In the genomic region with DNA sequence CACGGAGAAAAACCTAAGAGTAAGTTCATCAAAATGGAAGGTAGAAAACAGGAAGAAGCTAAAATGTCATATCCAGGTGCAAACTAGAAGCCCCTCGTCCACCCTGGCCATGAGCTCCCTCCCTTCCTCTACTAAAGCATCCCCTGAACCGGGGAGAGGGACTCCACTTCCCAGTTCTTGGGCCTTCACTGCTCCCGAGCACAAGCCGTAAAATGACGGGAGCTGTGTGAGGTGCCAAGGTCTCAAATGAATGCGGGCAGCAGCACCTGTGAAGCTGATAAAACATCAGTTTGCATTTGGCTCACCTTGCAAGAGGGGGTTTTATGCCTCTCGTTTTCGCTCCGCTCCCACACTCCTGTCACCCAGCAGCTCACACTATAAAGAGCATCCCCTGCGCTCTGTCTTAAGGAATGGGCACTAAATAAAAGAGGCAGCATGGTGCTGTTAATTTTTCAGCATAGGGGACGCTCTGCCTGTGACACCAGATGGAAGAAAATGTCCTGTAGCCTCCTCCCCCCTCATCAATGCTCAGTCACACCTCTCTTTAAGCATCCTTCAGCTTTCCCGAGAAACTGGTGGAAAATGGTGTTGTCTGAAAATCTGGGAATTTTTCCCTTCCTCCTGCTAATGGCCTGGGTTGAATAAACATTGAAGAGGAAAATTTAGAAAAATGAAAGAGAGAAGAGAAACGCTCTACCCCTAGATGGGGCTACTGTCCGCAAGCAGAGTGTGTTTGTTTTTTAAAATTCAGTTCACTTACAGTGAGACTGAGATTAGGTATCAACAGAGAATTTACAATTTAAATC, we compare ENCODE assay signal across 1 cellular context.
TF ChIP-seq lines count a peak whose summit lies in the region.

No MANE protein-coding gene starts in this region.

TF ChIP-seq in GM23338, 12 proteins besides CTCF, POLR2A, EP300 and RAD21:
- TF ChIP-seq, protein P1, sequence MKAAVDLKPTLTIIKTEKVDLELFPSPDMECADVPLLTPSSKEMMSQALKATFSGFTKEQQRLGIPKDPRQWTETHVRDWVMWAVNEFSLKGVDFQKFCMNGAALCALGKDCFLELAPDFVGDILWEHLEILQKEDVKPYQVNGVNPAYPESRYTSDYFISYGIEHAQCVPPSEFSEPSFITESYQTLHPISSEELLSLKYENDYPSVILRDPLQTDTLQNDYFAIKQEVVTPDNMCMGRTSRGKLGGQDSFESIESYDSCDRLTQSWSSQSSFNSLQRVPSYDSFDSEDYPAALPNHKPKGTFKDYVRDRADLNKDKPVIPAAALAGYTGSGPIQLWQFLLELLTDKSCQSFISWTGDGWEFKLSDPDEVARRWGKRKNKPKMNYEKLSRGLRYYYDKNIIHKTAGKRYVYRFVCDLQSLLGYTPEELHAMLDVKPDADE (IDR thresholded peaks at IDR 0.05), result no peak
